In the genomic region with DNA sequence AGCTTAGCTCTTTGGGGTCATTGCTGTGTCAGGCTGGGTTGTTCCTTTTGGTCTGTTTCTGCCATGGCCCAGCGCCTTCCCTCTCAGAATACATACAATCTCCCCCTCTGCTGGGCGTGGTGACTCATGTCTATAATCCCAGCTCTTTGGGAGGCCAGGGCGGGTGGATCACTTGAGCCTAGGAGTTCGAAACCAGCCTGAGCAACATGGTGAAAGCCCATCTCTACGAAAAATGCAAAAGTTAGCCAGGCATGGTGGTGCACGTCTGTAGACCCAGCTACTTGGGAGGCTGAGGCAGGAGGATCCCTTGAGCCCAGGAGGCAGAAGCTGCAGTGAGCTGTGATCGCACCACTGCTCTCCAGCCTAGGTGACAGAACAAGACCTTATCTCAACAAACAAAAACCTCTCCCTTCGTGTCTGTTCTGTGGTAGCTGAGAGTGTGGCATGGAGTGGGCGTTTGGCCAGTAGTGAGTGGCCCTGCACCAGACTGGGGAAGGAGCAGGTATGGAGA, we compare ENCODE assay signal across 10 cellular contexts. TPM values are rescaled to one million over a fixed set of nuclear protein-coding genes. Genes with fewer than 3 reads are reported as not detected.
DNase-seq lines count a peak whose midpoint lies in the region; ATAC-seq and TF ChIP-seq lines count a peak whose summit lies in the region.
"Had no signal": no experiment of that assay in that cellular context is flagged by ENCODE, and none has a peak within 500 bp of the region (broad histone marks: within the 10 kb centered on the region; RNA-seq: fewer than 3 reads in every experiment).

No MANE protein-coding gene starts in this region.

- H3K9me3 ChIP-seq in Peyer's patch, result no peaks in the 10 kb centered on the region

- H3K27me3 ChIP-seq in Peyer's patch, result no peaks in the 10 kb centered on the region

- H3K36me3 ChIP-seq in Peyer's patch, result peaks cover 0 to 30% (median 0%) of the 10 kb centered on the region in 3 donors

- H3K4me3 ChIP-seq in Peyer's patch, result no peak overlapping the region
- no peak overlapping the region for H3K4me3 ChIP-seq in fibroblast of villous mesenchyme (ENCODE audit: low read depth, low read length)

- DNase-seq in ACHN (peak; percentile 44), Peyer's patch (peak in 2 of 3 donors; percentile 41 to 42), fibroblast of villous mesenchyme (ENCODE audit: low read depth) (peak; percentile 47), NCI-H2171 treated with DMSO at 0.1 percent for 48 hours (lab: John Stamatoyannopoulos, UW) (no peak), NK-92 (lab: John Stamatoyannopoulos, UW; ENCODE audit: unreplicated experiment) (no peak), GM19238 (ENCODE audit: insufficient read length, low spot score) (no peak), HCEC 1CT (no peak)
- DNase-seq: RPMI8226 had no signal

- H3K27ac ChIP-seq in Peyer's patch, result peak overlapping the region in 1 of 4 donors; percentile 66

- ATAC-seq in GM19023 (IDR thresholded peaks at IDR 0.05; ENCODE audit: unreplicated experiment), result peak; percentile 5

- peaks cover 0 to 6% (median 0%) of the 10 kb centered on the region in 4 donors for H3K4me1 ChIP-seq in Peyer's patch

- no peak for TF ChIP-seq POLR2A in Peyer's patch (IDR thresholded peaks at IDR 0.05)

- TF ChIP-seq CTCF in Peyer's patch (IDR thresholded peaks at IDR 0.05) (no peak), fibroblast of villous mesenchyme (IDR thresholded peaks at IDR 0.05; ENCODE audit: insufficient read depth, low read depth, low read length) (no peak)

- in situ Hi-C loops in ACHN (cut with HindIII; ENCODE audit: low pct_ligation_motif_present, low pct_unique_long_range_greater_than_20kb, low sequenced_read_pairs), result no loop called here

RNA-seq across cellular contexts. Expression of a gene that starts 35.7 kb away (rescaled TPM):
- total RNA-seq in Peyer's patch, result 10 to 100 TPM in 3 of 4 donors, 1 to 10 TPM in 1; 8.3 to 28.0 (median 13.2) TPM
- total RNA-seq in fibroblast of villous mesenchyme, result 18.7 and 24.6 TPM in 2 replicates

RNA-seq across cellular contexts. Expression of a gene that starts 46.7 kb away (rescaled TPM):
- total RNA-seq in Peyer's patch (100 to 1,000 TPM in 2 of 4 donors, 10 to 100 TPM in 2; 80.0 to 161 (median 103) TPM), fibroblast of villous mesenchyme (88.9 and 89.5 TPM in 2 replicates)

RNA-seq across cellular contexts. Expression of a gene that starts 56.2 kb away (rescaled TPM):
- total RNA-seq in Peyer's patch (not detected), fibroblast of villous mesenchyme (0.43 and 0.64 TPM in 2 replicates)
- total RNA-seq: bronchial epithelial cell had no signal

Comparison
In these comparisons a context has a peak if more than half of its experiments do, and no peak if none do; other contexts are left out.
1. DNase-seq: peak in ACHN (single experiment), Peyer's patch (2 of 3) and fibroblast of villous mesenchyme (single experiment); none in NCI-H2171 treated with DMSO at 0.1 percent for 48 hours (single experiment), NK-92 (single experiment), GM19238 (single experiment) and HCEC 1CT (single experiment).